In the genomic region with DNA sequence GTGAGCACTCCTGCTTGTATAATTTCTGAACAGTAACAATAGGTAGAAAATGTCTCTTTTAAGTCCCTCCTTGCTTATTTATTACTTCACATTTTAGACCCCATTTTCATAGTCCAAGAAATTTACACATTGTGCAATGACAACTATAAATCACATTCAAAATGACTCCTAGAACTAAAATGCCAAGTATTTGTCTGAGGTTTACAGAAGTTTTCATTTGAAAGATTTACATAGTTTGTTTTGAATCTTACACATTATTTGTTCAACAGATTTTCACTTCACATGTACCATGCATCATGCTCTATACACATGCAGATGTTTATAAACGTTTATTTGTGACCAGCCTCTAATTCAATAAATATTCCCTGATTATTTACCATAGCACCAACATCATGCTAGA, we compare ENCODE assay signal across 24 cellular contexts. TPM values are rescaled to one million over a fixed set of nuclear protein-coding genes. Genes with fewer than 3 reads are reported as not detected.
DNase-seq lines count a peak whose midpoint lies in the region; ATAC-seq and TF ChIP-seq lines count a peak whose summit lies in the region.
"Had no signal": no experiment of that assay in that cellular context is flagged by ENCODE, and none has a peak within 500 bp of the region (broad histone marks: within the 10 kb centered on the region; RNA-seq: fewer than 3 reads in every experiment).

No MANE protein-coding gene starts in this region.

- no peak overlapping the region for H3K4me3 Mint-ChIP-seq in chondrocyte (ENCODE audit: unreplicated experiment)
- H3K4me3 Mint-ChIP-seq: activated B cell treated with CpG ODN at 0.5 μM for 24 hours; activated CD4-positive, alpha-beta T cell treated with anti-CD3 and anti-CD28 coated beads, Interleukin-2, amount 10 ng/mL, durations not matched to agents 7 days and 5 days; activated naive CD8-positive, alpha-beta T cell treated with anti-CD3 and anti-CD28 coated beads, Interleukin-2, amount 10 ng/mL, durations not matched to agents 7 days and 5 days; activated T-cell treated with anti-CD3 and anti-CD28 coated beads, Interleukin-2, amount 50 U/mL, for 24 hours; mesothelial cell of epicardium had no signal

- peaks cover 32% of the 10 kb centered on the region for H3K4me1 Mint-ChIP-seq in chondrocyte (ENCODE audit: low read depth)
- H3K4me1 Mint-ChIP-seq: activated B cell treated with CpG ODN at 0.5 μM for 24 hours had no signal

- POLR2A ChIA-PET in PC-3 (lab: Charles Lee; ENCODE audit: unreplicated experiment): no interaction called here

- peaks cover 4% of the 10 kb centered on the region for H3K9me3 Mint-ChIP-seq in chondrocyte (ENCODE audit: low read depth)
- H3K9me3 Mint-ChIP-seq: activated B cell treated with CpG ODN at 0.5 μM for 24 hours had no signal

- H3K36me3 ChIP-seq in PC-3 (ENCODE audit: low read depth, low read length) (no peaks in the 10 kb centered on the region), MG63 (no peaks in the 10 kb centered on the region)
- H3K36me3 ChIP-seq: BLaER1 treated with 17β-estradiol and CSF1 and Interleukin-3, amounts not matched to agents 10 nM and 100 nM; transverse colon had no signal

- intact Hi-C loops in PC-3 (cut with micrococcal nuclease): loop anchor here (2.0 to 10.0 kb wide), 3 partner anchors 14 to 144 kb away; no protein-coding TSS in a partner anchor

- DNase-seq in EH (ENCODE audit: low read depth) (peak; percentile 52), PC-3 (peak; percentile 68), chondrocyte (ENCODE audit: low spot score) (no peak), foreskin keratinocyte (peak in 1 of 2 donors; percentile 30), caudate nucleus (lab: John Stamatoyannopoulos, UW) (no peak), T-helper 2 cell (no peak), MG63 (no peak), NCI-H1417 (lab: John Stamatoyannopoulos, UW) (no peak)
- DNase-seq: activated B cell treated with CpG ODN at 0.5 μM for 24 hours; activated CD4-positive, alpha-beta T cell treated with anti-CD3 and anti-CD28 coated beads, Interleukin-2, amount 10 ng/mL, durations not matched to agents 7 days and 5 days; activated gamma-delta T cell; activated naive CD8-positive, alpha-beta T cell treated with anti-CD3 and anti-CD28 coated beads, Interleukin-2, amount 10 ng/mL, durations not matched to agents 7 days and 5 days; activated T-cell treated with anti-CD3 and anti-CD28 coated beads, Interleukin-2, amount 50 U/mL, for 24 hours; DMS153; head of caudate nucleus; NCI-H1092; NCI-H1694 treated with DMSO at 0.1 percent for 48 hours; NCI-H82; stimulated activated CD4-positive, alpha-beta T cell treated with anti-CD3 and anti-CD28 coated beads, Interleukin-15, amount 100 ng/mL, for 24 hours; stimulated activated CD4-positive, alpha-beta T cell treated with anti-CD3 and anti-CD28 coated beads, Interleukin-4, amount 100 ng/mL, for 4 hours; T-helper 1 cell; transverse colon had no signal

- H3K27ac ChIP-seq in PC-3 (ENCODE audit: low read length): peak overlapping the region; percentile 99
- H3K27ac ChIP-seq in foreskin keratinocyte: peak overlapping the region; percentile 97
- no peak overlapping the region for H3K27ac ChIP-seq in caudate nucleus (ENCODE audit: low read depth, low read length)
- H3K27ac ChIP-seq: BLaER1 treated with 17β-estradiol and CSF1 and Interleukin-3, amounts not matched to agents 10 nM and 100 nM; transverse colon had no signal

- peak overlapping the region; percentile 88; the same call in 1 of the 2 replicates for H3K9ac ChIP-seq in PC-3 (ENCODE audit: low read length)
- H3K9ac ChIP-seq: BLaER1 treated with 17β-estradiol and CSF1 and Interleukin-3, amounts not matched to agents 10 nM and 100 nM had no signal

- peak overlapping the region; percentile 79 for H3K27ac Mint-ChIP-seq in chondrocyte (ENCODE audit: unreplicated experiment)
- H3K27ac Mint-ChIP-seq: activated B cell treated with CpG ODN at 0.5 μM for 24 hours; activated CD4-positive, alpha-beta T cell treated with anti-CD3 and anti-CD28 coated beads, Interleukin-2, amount 10 ng/mL, durations not matched to agents 7 days and 5 days; activated naive CD8-positive, alpha-beta T cell treated with anti-CD3 and anti-CD28 coated beads, Interleukin-2, amount 10 ng/mL, durations not matched to agents 7 days and 5 days; activated T-cell treated with anti-CD3 and anti-CD28 coated beads, Interleukin-2, amount 50 U/mL, for 24 hours; mesothelial cell of epicardium had no signal

- H3K79me2 ChIP-seq in PC-3 (ENCODE audit: low read length): no peaks in the 10 kb centered on the region

- CTCF ChIA-PET in PC-3 (lab: Charles Lee): no interaction called here

- no peaks in the 10 kb centered on the region for H3K36me3 Mint-ChIP-seq in chondrocyte (ENCODE audit: low read depth)
- H3K36me3 Mint-ChIP-seq: mesothelial cell of epicardium had no signal

- H3K9me3 ChIP-seq in PC-3 (ENCODE audit: low read length) (no peaks in the 10 kb centered on the region), MG63 (peaks cover 8% of the 10 kb centered on the region)
- H3K9me3 ChIP-seq: transverse colon had no signal

- H4K20me1 ChIP-seq in PC-3 (ENCODE audit: low read length): no peaks in the 10 kb centered on the region
- H4K20me1 ChIP-seq: BLaER1 treated with 17β-estradiol and CSF1 and Interleukin-3, amounts not matched to agents 10 nM and 100 nM had no signal

- H3K27me3 Mint-ChIP-seq in chondrocyte (ENCODE audit: low read depth): no peaks in the 10 kb centered on the region
- H3K27me3 Mint-ChIP-seq: activated T-cell treated with anti-CD3 and anti-CD28 coated beads, Interleukin-2, amount 50 U/mL, for 24 hours had no signal

- TF ChIP-seq CTCF in PC-3 (conservative IDR thresholded peaks at IDR 0.05; ENCODE audit: low read depth, low read length): no peak
- no peak for TF ChIP-seq CTCF in chondrocyte (IDR thresholded peaks at IDR 0.05)
- no peak for TF ChIP-seq CTCF in foreskin keratinocyte (conservative IDR thresholded peaks at IDR 0.05)

- H3K27me3 ChIP-seq in PC-3 (ENCODE audit: low read length): no peaks in the 10 kb centered on the region
- H3K27me3 ChIP-seq in foreskin keratinocyte: no peaks in the 10 kb centered on the region
- H3K27me3 ChIP-seq in MG63: no peaks in the 10 kb centered on the region
- H3K27me3 ChIP-seq: BLaER1 treated with 17β-estradiol and CSF1 and Interleukin-3, amounts not matched to agents 10 nM and 100 nM; transverse colon had no signal

- peaks cover 16% of the 10 kb centered on the region for H3F3A ChIP-seq in PC-3 (ENCODE audit: low read length, unreplicated experiment)

- H3K4me1 ChIP-seq in PC-3 (ENCODE audit: insufficient read depth, low read length) (peaks cover 61% of the 10 kb centered on the region), foreskin keratinocyte (peaks cover 25% of the 10 kb centered on the region)
- H3K4me1 ChIP-seq: BLaER1 treated with 17β-estradiol and CSF1 and Interleukin-3, amounts not matched to agents 10 nM and 100 nM had no signal

- ATAC-seq in PC-3 (no peak), foreskin keratinocyte (no peak)

- no peaks in the 10 kb centered on the region for H3K9me2 ChIP-seq in PC-3 (replicated peaks; ENCODE audit: low read length)

- H3K4me3 ChIP-seq in PC-3 (ENCODE audit: low read length) (0 out of 2 replicates have a peak overlapping the region, but pooled peaks have one; percentile 28), MG63 (no peak overlapping the region)
- H3K4me3 ChIP-seq: BLaER1 treated with 17β-estradiol and CSF1 and Interleukin-3, amounts not matched to agents 10 nM and 100 nM; transverse colon had no signal

- H3K4me2 ChIP-seq in PC-3 (ENCODE audit: low read length): peak overlapping the region; percentile 77
- H3K4me2 ChIP-seq: BLaER1 treated with 17β-estradiol and CSF1 and Interleukin-3, amounts not matched to agents 10 nM and 100 nM had no signal

- no TSS peak for BruUV-seq in PC-3 (replicated peaks; lab: Mats Ljungman, UMichigan)

- H2AFZ ChIP-seq in PC-3 (ENCODE audit: low read length): no peak overlapping the region

RNA-seq across cellular contexts. Expression of a gene that starts 15.7 kb away (rescaled TPM):
- total RNA-seq in PC-3 (2014; rRNA removed) (35.2 and 51.8 TPM in 2 replicates), chondrocyte (37.5 to 42.3 TPM (median 40.5 TPM) in 3 replicates), foreskin keratinocyte (5.0 and 5.9 TPM in 2 replicates)
- 2.9 and 3.7 TPM in 2 replicates for polyA plus RNA-seq in foreskin keratinocyte
- 59.4 and 76.6 TPM in 2 replicates for total RNA-seq in MG63 (2014; rRNA removed; shearing (Covaris generic); ENCODE audit: low replicate concordance)

Comparison
In these comparisons a context has a peak if more than half of its experiments do, and no peak if none do; other contexts are left out.
1. DNase-seq: peak in EH (single experiment) and PC-3 (single experiment); none in chondrocyte (single experiment), caudate nucleus (0 of 61), T-helper 2 cell (0 of 5), MG63 (single experiment) and NCI-H1417 (0 of 3).